8 cellular contexts compared by ENCODE assay signal in the genomic region with DNA sequence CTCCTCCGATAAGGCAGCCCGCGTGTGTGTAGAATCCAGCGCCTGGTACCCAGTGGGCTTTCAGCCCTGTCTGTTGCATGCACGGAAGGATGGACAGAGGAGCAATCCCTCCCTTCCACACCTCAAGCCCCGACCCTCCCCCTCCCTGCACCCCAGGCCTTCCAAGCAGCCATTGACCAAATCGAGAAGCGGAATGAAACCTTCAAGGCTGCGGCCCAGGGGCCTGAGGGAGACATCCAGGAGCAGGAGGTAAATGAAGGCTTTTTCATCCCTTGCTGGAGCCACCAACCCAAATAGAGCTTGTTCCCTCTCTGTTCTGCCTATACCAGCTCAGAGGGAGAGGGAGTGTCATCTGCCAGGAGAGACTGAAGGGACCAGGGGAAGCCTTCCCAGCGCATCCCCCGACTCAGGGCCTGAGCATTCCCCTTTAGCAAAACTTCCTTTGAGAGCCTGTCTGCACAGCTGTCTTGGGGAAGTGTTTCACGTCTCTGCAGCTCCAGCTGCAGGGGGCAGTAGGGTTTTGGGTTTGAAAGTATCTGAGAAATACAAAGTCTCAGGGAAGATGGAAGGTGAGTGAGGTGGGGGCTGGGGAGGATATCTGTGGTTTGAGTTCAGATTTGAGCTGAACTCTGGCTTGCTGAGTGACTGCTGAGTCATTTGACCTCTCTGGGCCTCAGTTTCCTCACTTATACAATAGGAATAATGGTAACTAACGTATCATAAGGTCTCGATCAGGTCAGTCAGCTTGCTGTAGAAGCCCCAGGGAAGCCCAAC. TPM values are rescaled to one million over a fixed set of nuclear protein-coding genes. Genes with fewer than 3 reads are reported as not detected.
A peak's percentile ranks its signal among the peaks of the same experiment; 100 is the strongest.
DNase-seq lines count a peak whose midpoint lies in the region; ATAC-seq and TF ChIP-seq lines count a peak whose summit lies in the region.

No MANE protein-coding gene starts in this region.

- TF ChIP-seq CTCF in neural cell (IDR thresholded peaks at IDR 0.05; ENCODE audit: poor library complexity, severe bottlenecking), result peak; percentile 65

- no peak overlapping the region for H3K4me2 ChIP-seq in neural cell (ENCODE audit: low read length)

- no peak for TF ChIP-seq EP300 in neural cell (conservative IDR thresholded peaks at IDR 0.05; ENCODE audit: poor library complexity, severe bottlenecking)

- no peak overlapping the region for H3K4me3 ChIP-seq in adipocyte (ENCODE audit: low read length)
- no peak overlapping the region for H3K4me3 ChIP-seq in neural cell (ENCODE audit: low read length)

- H3K9me3 ChIP-seq in adipocyte (ENCODE audit: control insufficient read depth, low read length) (no peaks in the 10 kb centered on the region), neural cell (ENCODE audit: low read length) (no peaks in the 10 kb centered on the region)

- no peaks in the 10 kb centered on the region for H3K4me1 ChIP-seq in adipocyte (ENCODE audit: control insufficient read depth, insufficient read depth, low read length)

- no peaks in the 10 kb centered on the region for H3K36me3 ChIP-seq in adipocyte (ENCODE audit: control insufficient read depth, insufficient read depth, low read length, severe bottlenecking)
- no peaks in the 10 kb centered on the region for H3K36me3 ChIP-seq in neural cell (ENCODE audit: insufficient read depth, low read length)

- ATAC-seq in HG03108 (IDR thresholded peaks at IDR 0.05; ENCODE audit: unreplicated experiment) (no peak), GM18868 (IDR thresholded peaks at IDR 0.05; ENCODE audit: unreplicated experiment) (no peak)

- peak; percentile 74 for TF ChIP-seq RAD21 in neural cell (conservative IDR thresholded peaks at IDR 0.05)

- H3K27me3 ChIP-seq in adipocyte (replicated peaks; ENCODE audit: control insufficient read depth, insufficient read depth, low read length) (peaks cover 11% of the 10 kb centered on the region), neural cell (ENCODE audit: insufficient read depth, low read depth, low read length) (no peaks in the 10 kb centered on the region)

- H3K9ac ChIP-seq in adipocyte (ENCODE audit: low read length), result no peak overlapping the region
- H3K9ac ChIP-seq in neural cell (ENCODE audit: low read length), result no peak overlapping the region

- H3F3A ChIP-seq in neural cell (ENCODE audit: insufficient read depth, low read length, poor library complexity, severe bottlenecking), result no peaks in the 10 kb centered on the region

- H4K20me1 ChIP-seq in neural cell (ENCODE audit: insufficient read depth), result no peaks in the 10 kb centered on the region

- H3K9me2 ChIP-seq in neural cell (ENCODE audit: insufficient read depth, low read length), result no peaks in the 10 kb centered on the region

- no peak overlapping the region for H2AFZ ChIP-seq in neural cell (ENCODE audit: low read depth, low read length)

- no peak overlapping the region for H3K27ac ChIP-seq in neural cell (ENCODE audit: low read length)

- DNase-seq in activated gamma-delta T cell treated with Interleukin-2 at 50 U/mL for 16 hours (peak; percentile 70), activated gamma-delta T cell (lab: John Stamatoyannopoulos, UW) (no peak), T-helper 1 cell (peak; percentile 36 to 92 (median 57)), adipocyte (ENCODE audit: low read depth) (peak; percentile 62), anterior cingulate cortex (lab: John Stamatoyannopoulos, UW) (no peak)

- H3K79me2 ChIP-seq in neural cell (replicated peaks; ENCODE audit: insufficient read depth, low read length), result no peaks in the 10 kb centered on the region

TF ChIP-seq in neural cell, 6 proteins besides CTCF, POLR2A, EP300 and RAD21:
- TF ChIP-seq REST (IDR thresholded peaks at IDR 0.05; ENCODE audit: borderline replicate concordance) (no peak), TAF1 (IDR thresholded peaks at IDR 0.05; ENCODE audit: low read depth) (no peak), SMC3 (conservative IDR thresholded peaks at IDR 0.05; ENCODE audit: poor library complexity) (peak; percentile 77), EZH2 (IDR thresholded peaks at IDR 0.05; ENCODE audit: borderline replicate concordance, insufficient read depth, low read length, poor library complexity, severe bottlenecking) (no peak)

RNA-seq across cellular contexts. Expression of gene FGD2, which starts 16.1 kb away (rescaled TPM):
- not detected in 2 replicates for polyA plus RNA-seq in neural cell
- not detected in 2 replicates for polyA minus RNA-seq in neural cell

RNA-seq across cellular contexts. Expression of gene MTCH1, which starts 35.5 kb away (rescaled TPM):
- 217 and 232 TPM in 2 replicates for polyA plus RNA-seq in neural cell
- polyA minus RNA-seq in neural cell, result 164 and 170 TPM in 2 replicates

Comparison
In these comparisons a context has a peak if more than half of its experiments do, and no peak if none do; other contexts are left out.
1. DNase-seq: peak in activated gamma-delta T cell treated with Interleukin-2 at 50 U/mL for 16 hours (single experiment), T-helper 1 cell (5 of 5) and adipocyte (single experiment); none in activated gamma-delta T cell (single experiment) and anterior cingulate cortex (0 of 58).